ENCODE assay signal across 12 cellular contexts in the genomic region with DNA sequence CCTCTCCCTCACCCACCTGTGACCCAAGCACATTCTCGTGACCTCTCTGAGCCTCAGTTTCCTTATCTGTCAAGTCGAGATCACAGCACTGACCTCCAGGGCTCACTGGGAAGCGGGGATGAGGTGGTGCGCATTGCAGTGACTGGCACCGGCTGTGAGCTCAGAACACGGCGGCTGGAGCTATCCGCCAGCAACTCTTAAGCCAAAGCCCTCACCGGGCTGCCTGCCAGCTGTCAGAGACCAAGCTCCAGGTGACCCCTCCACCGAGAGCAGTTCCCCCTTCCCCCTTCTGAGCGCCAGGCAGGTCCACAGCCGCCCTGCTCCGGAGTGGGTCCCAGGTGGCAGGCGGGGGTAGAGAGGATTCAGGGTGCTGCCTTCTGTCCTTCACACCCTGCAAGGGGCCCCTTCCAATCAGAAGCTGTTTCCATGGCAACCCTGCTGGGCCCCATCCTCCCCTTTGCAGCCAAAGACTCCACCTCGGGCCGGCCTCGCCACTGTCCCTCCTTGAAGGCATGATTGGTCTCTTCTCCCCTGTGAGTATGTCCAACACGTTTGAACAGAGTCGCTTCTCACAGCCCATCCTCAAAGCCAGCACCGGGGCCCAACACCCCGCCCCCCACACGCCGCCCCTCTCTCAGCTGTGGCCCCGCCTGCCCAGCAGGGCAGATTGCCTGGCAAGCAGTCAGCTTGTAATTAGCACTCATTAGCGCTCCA.
DNase-seq lines count a peak whose midpoint lies in the region; ATAC-seq and TF ChIP-seq lines count a peak whose summit lies in the region.
"Had no signal": no experiment of that assay in that cellular context is flagged by ENCODE, and none has a peak within 500 bp of the region (broad histone marks: within the 10 kb centered on the region; RNA-seq: fewer than 3 reads in every experiment).

No MANE protein-coding gene starts in this region.

- no peaks in the 10 kb centered on the region for H4K20me1 ChIP-seq in neural cell (ENCODE audit: insufficient read depth)

- H3K4me3 ChIP-seq in neural cell (ENCODE audit: low read length), result peak overlapping the region; percentile 11
- H3K4me3 ChIP-seq: esophagus muscularis mucosa had no signal

- no peak for TF ChIP-seq EP300 in neural cell (conservative IDR thresholded peaks at IDR 0.05; ENCODE audit: poor library complexity, severe bottlenecking)

- no peaks in the 10 kb centered on the region for H3K36me3 ChIP-seq in neural cell (ENCODE audit: insufficient read depth, low read length)
- H3K36me3 ChIP-seq: esophagus muscularis mucosa, neutrophil had no signal

- H3K9me3 ChIP-seq in neural cell (ENCODE audit: low read length), result no peaks in the 10 kb centered on the region
- H3K9me3 ChIP-seq: esophagus muscularis mucosa, neutrophil had no signal

- no peak overlapping the region for H3K9ac ChIP-seq in neural cell (ENCODE audit: low read length)

- ATAC-seq in GM18907 (IDR thresholded peaks at IDR 0.05; ENCODE audit: unreplicated experiment) (no peak), HG03139 (IDR thresholded peaks at IDR 0.05; ENCODE audit: unreplicated experiment) (no peak), HG03571 (IDR thresholded peaks at IDR 0.05; ENCODE audit: unreplicated experiment) (no peak), HG03175 (IDR thresholded peaks at IDR 0.05; ENCODE audit: unreplicated experiment) (no peak)

- no peaks in the 10 kb centered on the region for H3F3A ChIP-seq in neural cell (ENCODE audit: insufficient read depth, low read length, poor library complexity, severe bottlenecking)

- H3K27me3 ChIP-seq in neural cell (ENCODE audit: insufficient read depth, low read depth, low read length), result no peaks in the 10 kb centered on the region

- TF ChIP-seq CTCF in neural cell (IDR thresholded peaks at IDR 0.05; ENCODE audit: poor library complexity, severe bottlenecking), result no peak

- H3K27ac ChIP-seq in neural cell (ENCODE audit: low read length), result no peak overlapping the region
- H3K27ac ChIP-seq: esophagus muscularis mucosa, neutrophil had no signal

- no peaks in the 10 kb centered on the region for H3K79me2 ChIP-seq in neural cell (replicated peaks; ENCODE audit: insufficient read depth, low read length)

- H3K9me2 ChIP-seq in neural cell (ENCODE audit: insufficient read depth, low read length), result no peaks in the 10 kb centered on the region

- H3K4me2 ChIP-seq in neural cell (ENCODE audit: low read length), result no peak overlapping the region

- TF ChIP-seq RAD21 in neural cell (conservative IDR thresholded peaks at IDR 0.05), result no peak

- DNase-seq in DMS79 (lab: John Stamatoyannopoulos, UW) (peak; percentile 37), NCI-H1417 treated with DMSO at 0.1 percent for 48 hours (lab: John Stamatoyannopoulos, UW) (peak; percentile 47), cerebellum (ENCODE audit: low spot score) (peak; percentile 34)
- DNase-seq: Calu3; stimulated activated CD4-positive, alpha-beta T cell treated with anti-CD3 and anti-CD28 coated beads, Interleukin-2, amount 100 ng/mL, for 48 hours had no signal

- H2AFZ ChIP-seq in neural cell (ENCODE audit: low read depth, low read length), result no peak overlapping the region

TF ChIP-seq in neural cell, 6 proteins besides CTCF, POLR2A, EP300 and RAD21:
- TF ChIP-seq MXI1 (conservative IDR thresholded peaks at IDR 0.05; ENCODE audit: poor library complexity, severe bottlenecking) (no peak), POLR2AphosphoS5 (IDR thresholded peaks at IDR 0.05) (peak; percentile 12)
